In the genomic region with DNA sequence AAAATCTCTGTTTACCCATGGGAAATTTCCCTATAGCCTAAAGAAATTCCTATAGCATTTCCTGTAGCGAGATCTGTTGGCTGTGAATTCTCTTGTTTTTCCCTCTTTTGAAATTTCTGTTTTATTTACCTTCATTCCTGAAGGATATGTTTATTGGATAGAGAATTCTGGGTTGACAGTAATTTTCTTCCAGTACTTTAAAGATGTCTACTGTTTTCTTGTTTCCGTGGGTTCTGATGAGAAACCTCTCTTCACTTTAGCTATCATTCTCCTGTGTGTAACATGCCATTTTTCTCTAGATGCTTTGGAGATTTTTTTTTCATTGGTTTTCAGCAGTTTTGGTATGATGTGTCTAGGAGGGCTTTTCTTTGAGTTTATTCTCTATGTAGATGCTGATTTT, we compare ENCODE assay signal across 21 cellular contexts.
DNase-seq lines count a peak whose midpoint lies in the region; ATAC-seq and FAIRE-seq lines count a peak whose summit lies in the region.
"Had no signal": no experiment of that assay in that cellular context is flagged by ENCODE, and none has a peak within 500 bp of the region (broad histone marks: within the 10 kb centered on the region; RNA-seq: fewer than 3 reads in every experiment).

No MANE protein-coding gene starts in this region.

- H3K36me3 Mint-ChIP-seq in activated naive CD8-positive, alpha-beta T cell = peaks cover 38% of the 10 kb centered on the region
- H3K36me3 Mint-ChIP-seq in activated naive CD8-positive, alpha-beta T cell treated with anti-CD3 and anti-CD28 coated beads for 36 hours = peaks cover 72% of the 10 kb centered on the region
- peaks cover 14% of the 10 kb centered on the region for H3K36me3 Mint-ChIP-seq in T-helper 17 cell (ENCODE audit: low read depth)

- H3K4me3 Mint-ChIP-seq in activated naive CD8-positive, alpha-beta T cell = no peak overlapping the region
- H3K4me3 Mint-ChIP-seq in activated naive CD8-positive, alpha-beta T cell treated with anti-CD3 and anti-CD28 coated beads for 36 hours = no peak overlapping the region
- no peak overlapping the region for H3K4me3 Mint-ChIP-seq in T-helper 17 cell
- H3K4me3 Mint-ChIP-seq: CD4-positive, CD25-positive, alpha-beta regulatory T cell had no signal

- ATAC-seq in T-helper 17 cell = no peak
- no peak for ATAC-seq in GM19023 (IDR thresholded peaks at IDR 0.05; ENCODE audit: unreplicated experiment)
- ATAC-seq: HCT116, HepG2 had no signal

- peak; percentile 45 for FAIRE-seq in GM19239 (lab: Jason Lieb, UNC)
- FAIRE-seq: D721Med, G401.6, GM12891, GM18507, HepG2 had no signal

- H3K9me3 ChIP-seq in T-helper 17 cell (ENCODE audit: control insufficient read depth, low read length, poor library complexity, severe bottlenecking) = peaks cover 2% of the 10 kb centered on the region
- H3K9me3 ChIP-seq: BE2C, Caco-2 had no signal

- DNase-seq in activated naive CD8-positive, alpha-beta T cell treated with anti-CD3 and anti-CD28 coated beads for 36 hours = no peak
- DNase-seq in GM19239 (ENCODE audit: insufficient read length, low spot score) = no peak
- no peak for DNase-seq in T-helper 17 cell
- no peak for DNase-seq in stimulated activated CD4-positive, alpha-beta T cell treated with anti-CD3 and anti-CD28 coated beads, Interleukin-15, amount 100 ng/mL, for 24 hours
- DNase-seq in UCSD-AML1 (lab: John Stamatoyannopoulos, UW; ENCODE audit: unreplicated experiment) = no peak
- DNase-seq: ACHN; BE2C; C1 segment of cervical spinal cord; Caco-2; CD4-positive, CD25-positive, alpha-beta regulatory T cell; GOT3; H7 had no signal

- H3K4me1 Mint-ChIP-seq in activated naive CD8-positive, alpha-beta T cell (ENCODE audit: low read depth) = peaks cover 45% of the 10 kb centered on the region
- H3K4me1 Mint-ChIP-seq in activated naive CD8-positive, alpha-beta T cell treated with anti-CD3 and anti-CD28 coated beads for 36 hours = peaks cover 40% of the 10 kb centered on the region
- H3K4me1 Mint-ChIP-seq in T-helper 17 cell = peaks cover 17% of the 10 kb centered on the region

- H3K27me3 Mint-ChIP-seq in activated naive CD8-positive, alpha-beta T cell = no peaks in the 10 kb centered on the region
- no peaks in the 10 kb centered on the region for H3K27me3 Mint-ChIP-seq in activated naive CD8-positive, alpha-beta T cell treated with anti-CD3 and anti-CD28 coated beads for 36 hours
- H3K27me3 Mint-ChIP-seq in T-helper 17 cell = no peaks in the 10 kb centered on the region
- H3K27me3 Mint-ChIP-seq: CD4-positive, CD25-positive, alpha-beta regulatory T cell; IgD-negative memory B cell had no signal

- H3K9me3 Mint-ChIP-seq in activated naive CD8-positive, alpha-beta T cell (ENCODE audit: low read depth) = peaks cover 14% of the 10 kb centered on the region
- H3K9me3 Mint-ChIP-seq in activated naive CD8-positive, alpha-beta T cell treated with anti-CD3 and anti-CD28 coated beads for 36 hours = peaks cover 20% of the 10 kb centered on the region

- H3K27ac Mint-ChIP-seq in activated naive CD8-positive, alpha-beta T cell = peak overlapping the region; percentile 61
- no peak overlapping the region for H3K27ac Mint-ChIP-seq in activated naive CD8-positive, alpha-beta T cell treated with anti-CD3 and anti-CD28 coated beads for 36 hours
- H3K27ac Mint-ChIP-seq in T-helper 17 cell = peak overlapping the region; percentile 0
- H3K27ac Mint-ChIP-seq: CD4-positive, CD25-positive, alpha-beta regulatory T cell; IgD-negative memory B cell had no signal
